1 cellular context compared by ENCODE assay signal in genomic region chr1:1627261-1627841, GRCh38.
TF ChIP-seq lines count a peak whose summit lies in the region.

No MANE protein-coding gene starts in this region.

TF ChIP-seq in HepG2, 621 proteins besides CTCF, POLR2A, EP300 and RAD21:
- TF ChIP-seq AGO2 (optimal IDR thresholded peaks at IDR 0.05; ENCODE audit: low read depth, low read length) (peak; percentile 47), RNF2 (conservative IDR thresholded peaks at IDR 0.05; ENCODE audit: low read depth) (no peak)
